Comparison of ENCODE assay signal across 8 cellular contexts in the genomic region with DNA sequence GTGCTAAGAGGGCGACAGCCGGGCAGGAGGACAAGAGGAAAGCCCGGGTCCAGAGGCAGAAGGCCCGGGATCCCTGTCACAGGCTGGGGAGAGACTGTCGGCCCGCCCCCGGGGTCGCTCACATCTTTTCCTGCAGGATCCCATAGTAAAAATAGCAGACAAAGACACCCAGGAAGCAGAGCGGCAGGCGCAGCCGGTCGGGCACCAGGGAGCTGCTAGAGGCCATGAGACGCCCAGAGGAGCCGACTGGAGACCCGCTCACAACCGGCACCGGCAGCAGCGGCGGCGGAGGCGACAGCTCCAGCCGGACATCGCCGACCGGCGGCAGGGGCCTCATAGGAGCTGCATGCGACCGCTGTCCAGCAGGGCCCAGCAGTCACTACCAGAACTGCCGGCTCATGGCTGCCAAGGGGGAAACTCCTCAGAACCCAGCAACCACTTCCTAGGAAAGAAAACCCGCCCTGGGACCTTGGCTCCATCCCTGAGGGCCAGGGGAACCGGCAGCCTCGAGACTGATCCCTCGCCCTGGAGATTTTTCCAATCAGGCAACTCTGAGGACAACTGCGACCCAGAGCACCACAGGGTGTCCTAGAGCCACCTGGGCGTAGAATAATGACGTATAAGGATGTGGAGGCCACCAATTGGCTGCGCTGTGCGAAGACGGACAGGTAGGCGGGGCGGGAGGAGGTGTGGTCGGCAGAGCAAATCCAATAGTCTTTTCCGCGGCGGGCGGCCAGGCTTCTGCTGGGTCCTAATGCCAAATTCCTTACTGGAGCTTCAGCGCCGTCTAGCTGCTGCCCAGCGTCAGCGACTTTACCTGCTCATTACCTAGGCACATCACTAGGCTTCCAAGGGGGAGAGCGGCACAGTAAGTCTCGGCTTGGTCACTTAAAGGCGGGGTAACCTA. TPM values are rescaled to one million over a fixed set of nuclear protein-coding genes. Genes with fewer than 3 reads are reported as not detected.
A peak's percentile ranks its signal among the peaks of the same experiment; 100 is the strongest.
DNase-seq lines count a peak whose midpoint lies in the region; ATAC-seq, FAIRE-seq and TF ChIP-seq lines count a peak whose summit lies in the region.

A gene with protein sequence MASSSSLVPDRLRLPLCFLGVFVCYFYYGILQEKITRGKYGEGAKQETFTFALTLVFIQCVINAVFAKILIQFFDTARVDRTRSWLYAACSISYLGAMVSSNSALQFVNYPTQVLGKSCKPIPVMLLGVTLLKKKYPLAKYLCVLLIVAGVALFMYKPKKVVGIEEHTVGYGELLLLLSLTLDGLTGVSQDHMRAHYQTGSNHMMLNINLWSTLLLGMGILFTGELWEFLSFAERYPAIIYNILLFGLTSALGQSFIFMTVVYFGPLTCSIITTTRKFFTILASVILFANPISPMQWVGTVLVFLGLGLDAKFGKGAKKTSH (minus strand): TSS at position 357 of the 907 bp plus-strand sequence. CDS start 131 bp downstream, at position 226.

- intact Hi-C loops in kidney (cut with DNase I) = loop anchor here (10.0 kb wide), 1 partner anchor 67 kb away; no protein-coding TSS in a partner anchor

- peak within 1 kb of the TSS; percentile 76 to 96 for H3K4me3 ChIP-seq in kidney (ENCODE audit: low read length in 2 of 2)

- peak; percentile 93 for FAIRE-seq in kidney (lab: Jason Lieb, UNC)

- H3K36me3 ChIP-seq in kidney (ENCODE audit: control insufficient read depth in 1 of 2, insufficient read depth in 2 of 2, low read length in 2 of 2) = peaks cover 21 to 29% of the 10 kb centered on the region in 2 donors

- peak; percentile 99 for DNase-seq in AG20443 (ENCODE audit: low spot score)
- DNase-seq in NCI-H446 treated with DMSO at 0.1 percent for 48 hours (lab: John Stamatoyannopoulos, UW) = peak; percentile 96
- DNase-seq in activated CD4-positive, CD25-positive, alpha-beta regulatory T cell treated with anti-CD3 and anti-CD28 coated beads, Interleukin-2, amount 50 U/mL, for 72 hours = peak; percentile 96
- peak; percentile 98 for DNase-seq in cerebellum (ENCODE audit: low spot score)
- DNase-seq in kidney = peak; percentile 99
- DNase-seq in stimulated activated CD4-positive, alpha-beta T cell treated with anti-CD3 and anti-CD28 coated beads, Interleukin-15, amount 100 ng/mL, for 48 hours (ENCODE audit: low read depth in 2 of 2) = peak; percentile 98 to 99

- H3K9ac ChIP-seq in kidney (ENCODE audit: low read length in 2 of 2) = peak within 1 kb of the TSS; percentile 93 to 95

- peak; percentile 92 for TF ChIP-seq CTCF in kidney (IDR thresholded peaks at IDR 0.05; ENCODE audit: borderline replicate concordance, extremely low read depth, insufficient read depth)

- H3K4me1 ChIP-seq in kidney (ENCODE audit: control insufficient read depth in 1 of 2, insufficient read depth in 1 of 2, low read depth in 1 of 2, low read length in 2 of 2) = peaks cover 4 to 13% of the 10 kb centered on the region in 2 donors

- no peaks in the 10 kb centered on the region for H3K9me3 ChIP-seq in kidney (ENCODE audit: control insufficient read depth in 1 of 2, low read length in 2 of 2)

- ATAC-seq in GM19025 (IDR thresholded peaks at IDR 0.05; ENCODE audit: low read depth, unreplicated experiment) = peak; percentile 93
- peak; percentile 95 for ATAC-seq in HG03354 (IDR thresholded peaks at IDR 0.05; ENCODE audit: poor library complexity, severe bottlenecking, unreplicated experiment)

- H3K27ac ChIP-seq in kidney (ENCODE audit: low read depth in 2 of 2, low read length in 2 of 2) = peak within 1 kb of the TSS; percentile 99

RNA-seq across cellular contexts. Expression of the gene that starts here (rescaled TPM):
- total RNA-seq in cerebellum (28.2 TPM), kidney (56.6 TPM)
- polyA plus RNA-seq in kidney (ENCODE audit: insufficient read depth, low read depth, low replicate concordance) = 83.7 TPM

Comparison
In these comparisons a context has a peak if more than half of its experiments do, and no peak if none do; other contexts are left out.
1. Peak in every context shown above with its lines: DNase-seq, ATAC-seq, H3K4me3 ChIP-seq and H3K27ac ChIP-seq.